Comparison of ENCODE assay signal across 1 cellular context in genomic region chr17:28745777-28746473, GRCh38.
TF ChIP-seq lines count a peak whose summit lies in the region.

No MANE protein-coding gene starts in this region.

TF ChIP-seq in GM12878, 131 proteins besides CTCF, POLR2A, EP300 and RAD21:
- 0 out of 2 replicates have a peak, but pooled peaks have one; percentile 17 for TF ChIP-seq BACH1 (IDR thresholded peaks at IDR 0.05; ENCODE audit: borderline replicate concordance)
- no peak for TF ChIP-seq USF2 (IDR thresholded peaks at IDR 0.05; ENCODE audit: borderline replicate concordance, low read depth, low read length)
- no peak for TF ChIP-seq MYB (IDR thresholded peaks at IDR 0.05; ENCODE audit: borderline replicate concordance, low read depth, low read length)
- TF ChIP-seq HSF1 (IDR thresholded peaks at IDR 0.05; ENCODE audit: low read depth, low read length): no peak
- no peak for TF ChIP-seq ATF2 (IDR thresholded peaks at IDR 0.05; ENCODE audit: low read length)
- no peak for TF ChIP-seq SUPT20H (IDR thresholded peaks at IDR 0.05; ENCODE audit: borderline replicate concordance, control insufficient read depth, low read depth, low read length)
- TF ChIP-seq DPF2 (IDR thresholded peaks at IDR 0.05): 0 out of 2 replicates have a peak, but pooled peaks have one; percentile 3
- no peak for TF ChIP-seq PKNOX1 (IDR thresholded peaks at IDR 0.05)
- no peak for TF ChIP-seq ATF3 (IDR thresholded peaks at IDR 0.05; ENCODE audit: borderline replicate concordance, extremely low read depth, low read depth, low read length)
- no peak for TF ChIP-seq GATAD2B (conservative IDR thresholded peaks at IDR 0.05; ENCODE audit: low read depth)
- no peak for TF ChIP-seq EGR1 (IDR thresholded peaks at IDR 0.05; ENCODE audit: borderline replicate concordance in 1 of 2, low read depth in 2 of 2, low read length in 2 of 2)
- no peak for TF ChIP-seq YBX1 (IDR thresholded peaks at IDR 0.05)
- no peak for TF ChIP-seq SUZ12 (IDR thresholded peaks at IDR 0.05; ENCODE audit: unreplicated experiment)
- TF ChIP-seq POLR2AphosphoS2 (IDR thresholded peaks at IDR 0.05; ENCODE audit: low read depth, low read length): peak; percentile 52; the same call in 1 of the 2 replicates
- no peak for TF ChIP-seq ZNF274 (IDR thresholded peaks at IDR 0.05; ENCODE audit: insufficient read depth, insufficient read length)
- no peak for TF ChIP-seq STAT3 (IDR thresholded peaks at IDR 0.05; ENCODE audit: low read depth, low read length)
- TF ChIP-seq NKRF (conservative IDR thresholded peaks at IDR 0.05): no peak; the same call in 1 of the 2 replicates
- TF ChIP-seq BCL3 (IDR thresholded peaks at IDR 0.05; ENCODE audit: borderline replicate concordance, insufficient read depth, low read depth, low read length, poor library complexity, severe bottlenecking): no peak
- no peak for TF ChIP-seq BRCA1 (IDR thresholded peaks at IDR 0.05; ENCODE audit: low read depth, low read length)
- TF ChIP-seq NFYA (IDR thresholded peaks at IDR 0.05; ENCODE audit: borderline replicate concordance, low read depth, low read length): no peak
- TF ChIP-seq JUNB (IDR thresholded peaks at IDR 0.05): no peak
- no peak for TF ChIP-seq SIX5 (IDR thresholded peaks at IDR 0.05; ENCODE audit: low read depth, low read length, severe bottlenecking)
- no peak for TF ChIP-seq EZH2 (IDR thresholded peaks at IDR 0.05; ENCODE audit: borderline replicate concordance, control insufficient read depth, low read depth, low read length)
- no peak for TF ChIP-seq FOXM1 (IDR thresholded peaks at IDR 0.05; ENCODE audit: low read depth, low read length)
- no peak for TF ChIP-seq KLF5 (IDR thresholded peaks at IDR 0.05; ENCODE audit: partially characterized antibody)
- no peak for TF ChIP-seq MTA2 (IDR thresholded peaks at IDR 0.05; ENCODE audit: low read depth)
- 0 out of 2 replicates have a peak, but pooled peaks have one; percentile 18 for TF ChIP-seq LARP7 (IDR thresholded peaks at IDR 0.05)
- no peak for TF ChIP-seq EED (IDR thresholded peaks at IDR 0.05; ENCODE audit: low read depth)
- no peak for TF ChIP-seq PAX8 (IDR thresholded peaks at IDR 0.05)
- TF ChIP-seq IRF4 (IDR thresholded peaks at IDR 0.05; ENCODE audit: low read depth, low read length): no peak
- no peak for TF ChIP-seq RELB (IDR thresholded peaks at IDR 0.05; ENCODE audit: low read depth)
